Comparison of ENCODE assay signal across 10 cellular contexts in the genomic region with DNA sequence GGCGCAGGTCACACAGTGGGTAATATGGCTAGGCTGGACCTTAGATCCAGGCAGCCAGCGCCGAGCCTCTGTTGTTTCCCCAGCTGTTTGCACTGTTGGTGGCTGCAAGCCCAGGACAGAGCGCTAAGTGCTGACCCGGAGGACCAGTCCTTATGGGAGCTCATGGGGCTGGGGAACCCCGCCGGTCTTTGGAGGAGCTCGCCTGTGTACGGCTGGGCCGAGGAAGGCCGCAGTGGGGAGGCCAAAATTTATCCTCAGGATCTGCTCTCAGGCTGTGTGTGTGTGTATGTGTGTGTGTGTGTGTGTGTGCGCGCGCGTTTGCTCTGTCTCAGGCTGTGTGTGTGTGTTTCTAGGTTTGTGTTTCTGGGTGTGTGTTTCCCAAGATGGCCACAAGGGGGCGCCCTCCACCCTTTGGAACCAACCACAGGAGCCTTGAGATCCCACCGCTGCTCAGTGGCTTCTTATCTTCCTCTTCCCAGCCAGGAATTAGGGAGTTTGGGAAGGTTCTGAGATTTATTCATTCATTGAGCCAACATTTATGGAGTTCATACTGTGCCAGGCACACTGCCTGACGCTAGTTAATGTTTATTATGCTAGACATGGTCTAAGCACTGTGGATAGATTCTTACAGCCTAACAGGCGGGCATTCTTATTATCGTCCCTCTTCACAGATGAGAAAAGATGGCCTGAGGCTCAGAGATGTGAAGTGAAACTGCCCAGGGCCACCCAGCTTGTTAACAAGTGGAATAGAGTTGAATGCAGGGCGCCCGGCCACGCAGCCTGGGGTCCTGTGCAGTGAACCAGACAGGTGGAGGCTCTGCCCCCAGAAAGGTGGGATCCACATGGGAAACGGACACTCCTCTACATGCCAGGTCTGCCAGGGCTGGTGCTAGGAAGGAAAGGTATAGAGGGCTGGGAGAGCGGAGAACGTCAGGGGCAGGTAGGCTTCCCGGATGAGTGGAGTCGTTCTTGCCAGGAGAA. TPM values are rescaled to one million over a fixed set of nuclear protein-coding genes. Genes with fewer than 3 reads are reported as not detected.
DNase-seq lines count a peak whose midpoint lies in the region; ATAC-seq, FAIRE-seq and TF ChIP-seq lines count a peak whose summit lies in the region.
"Had no signal": no experiment of that assay in that cellular context is flagged by ENCODE, and none has a peak within 500 bp of the region (broad histone marks: within the 10 kb centered on the region; RNA-seq: fewer than 3 reads in every experiment).

No MANE protein-coding gene starts in this region.

- H3K27me3 Mint-ChIP-seq in WTC11 (ENCODE audit: low read depth), result peaks cover 14% of the 10 kb centered on the region

- POLR2A ChIA-PET in WTC11 (lab: Charles Lee), result no interaction called here

- no peak overlapping the region for H3K4me3 Mint-ChIP-seq in WTC11

- peaks cover 21% of the 10 kb centered on the region for H3K36me3 Mint-ChIP-seq in WTC11

- ATAC-seq in WTC11, result peak; percentile 90
- no peak for ATAC-seq in GM21723 (IDR thresholded peaks at IDR 0.05; ENCODE audit: unreplicated experiment)

- no peaks in the 10 kb centered on the region for H3K9me3 Mint-ChIP-seq in WTC11

- peaks cover 5% of the 10 kb centered on the region for H3K4me1 Mint-ChIP-seq in WTC11

- no peak for FAIRE-seq in bronchial epithelial cell (lab: Jason Lieb, UNC)
- FAIRE-seq: islet of Langerhans had no signal

- TF ChIP-seq CTCF in WTC11 (IDR thresholded peaks at IDR 0.05), result peak; percentile 97
- TF ChIP-seq CTCF in bronchial epithelial cell (IDR thresholded peaks at IDR 0.05; ENCODE audit: insufficient read depth, low read length, severe bottlenecking), result peak; percentile 87

- H3K27ac Mint-ChIP-seq in WTC11, result no peak overlapping the region

- peaks cover 3% of the 10 kb centered on the region for H3K36me3 ChIP-seq in bronchial epithelial cell (ENCODE audit: control insufficient read depth, insufficient read depth, low read length)

- DNase-seq in NCI-H1436 (lab: John Stamatoyannopoulos, UW), result peak; percentile 13
- no peak for DNase-seq in NCI-H1436 treated with DMSO at 0.1 percent for 48 hours (lab: John Stamatoyannopoulos, UW)
- DNase-seq in NCI-H187 treated with DMSO at 0.1 percent for 48 hours (lab: John Stamatoyannopoulos, UW), result peak; percentile 23
- peak; percentile 89 for DNase-seq in WTC11 (ENCODE audit: low spot score)
- DNase-seq in bronchial epithelial cell (ENCODE audit: low read depth), result peak; percentile 53
- DNase-seq in kidney glomerular epithelial cell (lab: John Stamatoyannopoulos, UW), result peak; percentile 62
- peak; percentile 65 to 69 for DNase-seq in stimulated activated CD4-positive, alpha-beta T cell treated with anti-CD3 and anti-CD28 coated beads, Interleukin-2, amount 100 ng/mL, for 48 hours

- CTCF ChIA-PET in WTC11 (lab: Charles Lee), result interaction anchor here (0.6 to 1.6 kb wide), 22 partner anchors 12 to 211 kb away, joined by 3 to 15 read pairs (median 3); a partner anchor contains a TSS

- no peak overlapping the region for H3K4me3 ChIP-seq in bronchial epithelial cell (ENCODE audit: low read depth, low read length)
- H3K4me3 ChIP-seq: BLaER1 had no signal

- H3K27me3 ChIP-seq in bronchial epithelial cell (ENCODE audit: control insufficient read depth, insufficient read depth, low read length), result no peaks in the 10 kb centered on the region

TF ChIP-seq in WTC11, 78 proteins besides CTCF, POLR2A, EP300 and RAD21:
- TF ChIP-seq, protein P1, sequence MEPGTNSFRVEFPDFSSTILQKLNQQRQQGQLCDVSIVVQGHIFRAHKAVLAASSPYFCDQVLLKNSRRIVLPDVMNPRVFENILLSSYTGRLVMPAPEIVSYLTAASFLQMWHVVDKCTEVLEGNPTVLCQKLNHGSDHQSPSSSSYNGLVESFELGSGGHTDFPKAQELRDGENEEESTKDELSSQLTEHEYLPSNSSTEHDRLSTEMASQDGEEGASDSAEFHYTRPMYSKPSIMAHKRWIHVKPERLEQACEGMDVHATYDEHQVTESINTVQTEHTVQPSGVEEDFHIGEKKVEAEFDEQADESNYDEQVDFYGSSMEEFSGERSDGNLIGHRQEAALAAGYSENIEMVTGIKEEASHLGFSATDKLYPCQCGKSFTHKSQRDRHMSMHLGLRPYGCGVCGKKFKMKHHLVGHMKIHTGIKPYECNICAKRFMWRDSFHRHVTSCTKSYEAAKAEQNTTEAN (CRISPR knock-in tag; IDR thresholded peaks at IDR 0.05), result 0 out of 2 replicates have a peak, but pooled peaks have one; percentile 25
- TF ChIP-seq FOXK1 (CRISPR knock-in tag; IDR thresholded peaks at IDR 0.05) (0 out of 2 replicates have a peak, but pooled peaks have one; percentile 34), SMAD3 (CRISPR knock-in tag; IDR thresholded peaks at IDR 0.05; ENCODE audit: borderline replicate concordance) (no peak)

RNA-seq across cellular contexts. Expression of a gene that starts 13.0 kb away (rescaled TPM):
- total RNA-seq in WTC11 (2021) (not detected in 3 replicates), bronchial epithelial cell (not detected in 2 replicates)

RNA-seq across cellular contexts. Expression of a gene that starts 14.6 kb away (rescaled TPM):
- 25.2 to 33.7 TPM (median 26.6 TPM) in 3 replicates for total RNA-seq in WTC11 (2021)
- 10.3 and 12.9 TPM in 2 replicates for total RNA-seq in bronchial epithelial cell

RNA-seq across cellular contexts. Expression of a gene that starts 31.0 kb away (rescaled TPM):
- 0.20 to 0.37 TPM (median 0.34 TPM) in 3 replicates for total RNA-seq in WTC11 (2021)
- total RNA-seq in bronchial epithelial cell, result not detected in 2 replicates

RNA-seq across cellular contexts. Expression of a gene that starts 36.2 kb away (rescaled TPM):
- total RNA-seq in WTC11 (2021) (11.3 to 15.6 TPM (median 15.4 TPM) in 3 replicates), bronchial epithelial cell (not detected in 2 replicates)
